ENCODE assay signal across 10 cellular contexts in the genomic region with DNA sequence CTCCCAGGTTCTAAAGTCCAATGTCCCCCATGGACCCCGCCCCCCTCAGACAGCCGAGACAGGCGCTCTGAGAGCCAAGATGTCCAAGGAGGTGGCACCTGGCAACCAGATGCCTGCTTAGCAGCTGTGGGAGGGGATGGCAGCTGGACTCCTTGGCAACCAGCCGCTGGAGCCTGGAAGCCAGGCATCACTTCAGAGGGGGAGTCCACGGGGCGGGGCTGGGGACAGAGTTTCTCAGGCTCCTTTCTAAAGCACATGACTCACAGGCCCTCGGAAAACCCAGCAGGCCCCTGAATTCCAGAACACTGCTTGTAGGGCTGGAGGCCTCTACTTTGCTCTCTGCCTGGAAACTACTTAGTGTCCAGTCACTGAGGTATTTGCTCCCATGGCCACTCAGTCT. TPM values are rescaled to one million over a fixed set of nuclear protein-coding genes. Genes with fewer than 3 reads are reported as not detected.
DNase-seq lines count a peak whose midpoint lies in the region; ATAC-seq and FAIRE-seq lines count a peak whose summit lies in the region.
"Had no signal": no experiment of that assay in that cellular context is flagged by ENCODE, and none has a peak within 500 bp of the region (broad histone marks: within the 10 kb centered on the region; RNA-seq: fewer than 3 reads in every experiment).

No MANE protein-coding gene starts in this region.

- peak overlapping the region; percentile 38 for H3K27ac ChIP-seq in adipose tissue (ENCODE audit: low read depth, low read length)

- no peak for FAIRE-seq in urothelium cell line (lab: Jason Lieb, UNC)

- no peak for ATAC-seq in activated naive CD4-positive, alpha-beta T cell treated with anti-CD3 and anti-CD28 coated beads, Interleukin-2, amount 50 U/mL, for 72 hours
- ATAC-seq in GM21390 (IDR thresholded peaks at IDR 0.05; ENCODE audit: unreplicated experiment), result no peak

- no peak for DNase-seq in activated naive CD4-positive, alpha-beta T cell treated with anti-CD3 and anti-CD28 coated beads, Interleukin-2, amount 50 U/mL, for 72 hours (ENCODE audit: low spot score in 2 of 2)
- DNase-seq in activated naive CD4-positive, alpha-beta T cell treated with Interleukin-2 at 50 U/mL for 16 hours, result no peak
- no peak for DNase-seq in immature natural killer cell
- peak; percentile 73 for DNase-seq in urothelium cell line (ENCODE audit: low spot score)
- no peak for DNase-seq in KBM-7
- DNase-seq in NCI-H1105 (lab: John Stamatoyannopoulos, UW), result no peak
- DNase-seq: NCI-H187, SHP77 treated with DMSO at 0.1 percent for 48 hours had no signal

- H3K4me1 Mint-ChIP-seq in immature natural killer cell, result peaks cover 0 to 48% of the 10 kb centered on the region in 2 donors

- peaks cover 0 to 14% of the 10 kb centered on the region in 2 donors for H3K9me3 Mint-ChIP-seq in activated naive CD4-positive, alpha-beta T cell treated with anti-CD3 and anti-CD28 coated beads, Interleukin-2, amount 50 U/mL, for 72 hours
- H3K9me3 Mint-ChIP-seq in immature natural killer cell, result no peaks in the 10 kb centered on the region

- peaks cover 0 to 8% (median 0%) of the 10 kb centered on the region in 3 donors for H3K27me3 Mint-ChIP-seq in immature natural killer cell (ENCODE audit: low read depth in 3 of 3)

- 86 to 94% (median 86%) methylated on average over 7 of the region's 7 CpGs for WGBS in adipose tissue, 3 donors

- H3K27ac Mint-ChIP-seq in activated naive CD4-positive, alpha-beta T cell treated with anti-CD3 and anti-CD28 coated beads, Interleukin-2, amount 50 U/mL, for 72 hours, result peak overlapping the region; percentile 50 to 72
- peak overlapping the region in 5 of 6 donors; percentile 49 to 94 (median 85) for H3K27ac Mint-ChIP-seq in immature natural killer cell

- H3K36me3 Mint-ChIP-seq in activated naive CD4-positive, alpha-beta T cell treated with anti-CD3 and anti-CD28 coated beads, Interleukin-2, amount 50 U/mL, for 72 hours, result peaks cover 4 to 48% of the 10 kb centered on the region in 2 donors
- peaks cover 3 to 18% (median 11%) of the 10 kb centered on the region in 3 donors for H3K36me3 Mint-ChIP-seq in immature natural killer cell

- in situ Hi-C loops in KBM-7 (cut with MboI; ENCODE audit: low pct_unique_long_range_greater_than_20kb, low sequenced_read_pairs), result no loop called here

- peak overlapping the region in 2 of 5 donors; percentile 25 to 51 for H3K4me3 Mint-ChIP-seq in immature natural killer cell

RNA-seq across cellular contexts. Expression of gene PREX1, which starts 51.5 kb away (rescaled TPM):
- 10 to 100 TPM; 30.6 to 51.8 TPM for total RNA-seq in activated naive CD4-positive, alpha-beta T cell treated with anti-CD3 and anti-CD28 coated beads, Interleukin-2, amount 50 U/mL, for 72 hours
- polyA plus RNA-seq in adipose tissue (10 to 100 TPM in 2 of 3 donors, 1 to 10 TPM in 1; 3.3 to 22.8 (median 21.5) TPM), immature natural killer cell (10 to 100 TPM; 30.5 to 94.3 (median 54.9) TPM)
